ENCODE assay signal across 9 cellular contexts in genomic region chr15:90929709-90930019, GRCh38. TPM values are rescaled to one million over a fixed set of nuclear protein-coding genes. Genes with fewer than 3 reads are reported as not detected.
A peak's percentile ranks its signal among the peaks of the same experiment; 100 is the strongest.
DNase-seq lines count a peak whose midpoint lies in the region; ATAC-seq and TF ChIP-seq lines count a peak whose summit lies in the region.
"Had no signal": no experiment of that assay in that cellular context is flagged by ENCODE, and none has a peak within 500 bp of the region (broad histone marks: within the 10 kb centered on the region; RNA-seq: fewer than 3 reads in every experiment).

No MANE protein-coding gene starts in this region.

- peaks cover 35 to 53% of the 10 kb centered on the region in 2 donors for H3K4me1 Mint-ChIP-seq in natural killer cell treated with Interleukin-12 subunit alpha and Interleukin-12 subunit beta and Interleukin-15 and Interleukin-18, amount 100 ng/mL, for 72 hours (ENCODE audit: low read depth in 2 of 2)
- H3K4me1 Mint-ChIP-seq in progenitor cell of endocrine pancreas (ENCODE audit: low read depth): peaks cover 7% of the 10 kb centered on the region

- DNase-seq in choroid plexus epithelial cell (ENCODE audit: low read depth): no peak
- DNase-seq in natural killer cell treated with Interleukin-12 subunit alpha and Interleukin-12 subunit beta and Interleukin-15 and Interleukin-18, amount 100 ng/mL, for 72 hours (ENCODE audit: low spot score): no peak
- no peak for DNase-seq in progenitor cell of endocrine pancreas (ENCODE audit: low spot score, unreplicated experiment)
- no peak for DNase-seq in medulla oblongata (ENCODE audit: extremely low spot score)

- H4K20me1 ChIP-seq in BLaER1 treated with 17β-estradiol and CSF1 and Interleukin-3, amounts not matched to agents 10 nM and 100 nM: no peaks in the 10 kb centered on the region

- H3K4me3 Mint-ChIP-seq in natural killer cell treated with Interleukin-12 subunit alpha and Interleukin-12 subunit beta and Interleukin-15 and Interleukin-18, amount 100 ng/mL, for 72 hours: peak overlapping the region; percentile 96
- H3K4me3 Mint-ChIP-seq in progenitor cell of endocrine pancreas (ENCODE audit: low read depth): no peak overlapping the region

- peaks cover 49 to 59% (median 57%) of the 10 kb centered on the region in 10 experiments for H3K4me1 ChIP-seq in BLaER1 treated with 17β-estradiol and CSF1 and Interleukin-3, amounts not matched to agents 10 nM and 100 nM

- no peaks in the 10 kb centered on the region for H3K27me3 ChIP-seq in BLaER1 treated with 17β-estradiol and CSF1 and Interleukin-3, amounts not matched to agents 10 nM and 100 nM

- ATAC-seq in natural killer cell treated with Interleukin-12 subunit alpha and Interleukin-12 subunit beta and Interleukin-15 and Interleukin-18, amount 100 ng/mL, for 72 hours: no peak
- ATAC-seq in GM19324 (IDR thresholded peaks at IDR 0.05; ENCODE audit: low FRiP score, unreplicated experiment): no peak
- no peak for ATAC-seq in GM19397 (IDR thresholded peaks at IDR 0.05; ENCODE audit: unreplicated experiment)

- no peak for TF ChIP-seq CTCF in choroid plexus epithelial cell (conservative IDR thresholded peaks at IDR 0.05; ENCODE audit: low read depth, low read length)
- TF ChIP-seq CTCF in progenitor cell of endocrine pancreas (IDR thresholded peaks at IDR 0.05; ENCODE audit: unreplicated experiment): no peak

- no peaks in the 10 kb centered on the region for H3K36me3 Mint-ChIP-seq in natural killer cell treated with Interleukin-12 subunit alpha and Interleukin-12 subunit beta and Interleukin-15 and Interleukin-18, amount 100 ng/mL, for 72 hours
- H3K36me3 Mint-ChIP-seq in progenitor cell of endocrine pancreas (ENCODE audit: insufficient read depth): no peaks in the 10 kb centered on the region
- H3K36me3 Mint-ChIP-seq: brain had no signal

- peak overlapping the region; percentile 89 to 100 (median 96) for H3K4me2 ChIP-seq in BLaER1 treated with 17β-estradiol and CSF1 and Interleukin-3, amounts not matched to agents 10 nM and 100 nM

- peak overlapping the region; percentile 64 to 90 (median 80) for H3K4me3 ChIP-seq in BLaER1 treated with 17β-estradiol and CSF1 and Interleukin-3, amounts not matched to agents 10 nM and 100 nM
- peak overlapping the region; percentile 62 for H3K4me3 ChIP-seq in choroid plexus epithelial cell (ENCODE audit: low read depth, low read length)

- H3K36me3 ChIP-seq in BLaER1 treated with 17β-estradiol and CSF1 and Interleukin-3, amounts not matched to agents 10 nM and 100 nM: no peaks in the 10 kb centered on the region
- no peaks in the 10 kb centered on the region for H3K36me3 ChIP-seq in KOPT-K1 (ENCODE audit: insufficient read depth, low read length)

- peak overlapping the region; percentile 90 to 99 for H3K27ac Mint-ChIP-seq in natural killer cell treated with Interleukin-12 subunit alpha and Interleukin-12 subunit beta and Interleukin-15 and Interleukin-18, amount 100 ng/mL, for 72 hours
- H3K27ac Mint-ChIP-seq in progenitor cell of endocrine pancreas: no peak overlapping the region
- H3K27ac Mint-ChIP-seq: brain had no signal

- H3K9me3 Mint-ChIP-seq in natural killer cell treated with Interleukin-12 subunit alpha and Interleukin-12 subunit beta and Interleukin-15 and Interleukin-18, amount 100 ng/mL, for 72 hours: no peaks in the 10 kb centered on the region
- H3K9me3 Mint-ChIP-seq in progenitor cell of endocrine pancreas (ENCODE audit: low read depth): no peaks in the 10 kb centered on the region

- peak overlapping the region; percentile 79 to 93 (median 89) for H3K27ac ChIP-seq in BLaER1 treated with 17β-estradiol and CSF1 and Interleukin-3, amounts not matched to agents 10 nM and 100 nM
- peak overlapping the region; percentile 85 for H3K27ac ChIP-seq in KOPT-K1 (ENCODE audit: low read depth, low read length, poor library complexity, severe bottlenecking)

- peak overlapping the region; percentile 80 to 94 (median 86) for H3K9ac ChIP-seq in BLaER1 treated with 17β-estradiol and CSF1 and Interleukin-3, amounts not matched to agents 10 nM and 100 nM

- H3K9me3 ChIP-seq in BLaER1 treated with 17β-estradiol and CSF1 and Interleukin-3, amounts not matched to agents 10 nM and 100 nM (replicated peaks in 1 of 11): no peaks in the 10 kb centered on the region
- H3K9me3 ChIP-seq in KOPT-K1 (ENCODE audit: insufficient read depth, low read length, poor library complexity, severe bottlenecking): no peaks in the 10 kb centered on the region

- no peaks in the 10 kb centered on the region for H3K27me3 Mint-ChIP-seq in natural killer cell treated with Interleukin-12 subunit alpha and Interleukin-12 subunit beta and Interleukin-15 and Interleukin-18, amount 100 ng/mL, for 72 hours
- no peaks in the 10 kb centered on the region for H3K27me3 Mint-ChIP-seq in progenitor cell of endocrine pancreas
- H3K27me3 Mint-ChIP-seq: brain had no signal

RNA-seq across cellular contexts. Expression of gene HDDC3, which starts 2.7 kb away (rescaled TPM):
- 10 to 100 TPM; 23.4 to 30.5 TPM for total RNA-seq in natural killer cell treated with Interleukin-12 subunit alpha and Interleukin-12 subunit beta and Interleukin-15 and Interleukin-18, amount 100 ng/mL, for 72 hours
- total RNA-seq in progenitor cell of endocrine pancreas: 14.5 and 16.6 TPM in 2 replicates

RNA-seq across cellular contexts. Expression of gene UNC45A, which starts 5.4 kb away (rescaled TPM):
- total RNA-seq in natural killer cell treated with Interleukin-12 subunit alpha and Interleukin-12 subunit beta and Interleukin-15 and Interleukin-18, amount 100 ng/mL, for 72 hours: 10 to 100 TPM; 81.9 to 95.3 TPM
- total RNA-seq in progenitor cell of endocrine pancreas: 83.4 and 90.6 TPM in 2 replicates

RNA-seq across cellular contexts. Expression of gene RCCD1, which starts 25.0 kb away (rescaled TPM):
- total RNA-seq in natural killer cell treated with Interleukin-12 subunit alpha and Interleukin-12 subunit beta and Interleukin-15 and Interleukin-18, amount 100 ng/mL, for 72 hours: 10 to 100 TPM; 10.8 to 29.2 TPM
- total RNA-seq in progenitor cell of endocrine pancreas: 20.6 and 23.0 TPM in 2 replicates

RNA-seq across cellular contexts. Expression of gene MAN2A2, which starts 26.6 kb away (rescaled TPM):
- total RNA-seq in natural killer cell treated with Interleukin-12 subunit alpha and Interleukin-12 subunit beta and Interleukin-15 and Interleukin-18, amount 100 ng/mL, for 72 hours: 100 to 1,000 TPM; 172 to 244 TPM
- 111 and 117 TPM in 2 replicates for total RNA-seq in progenitor cell of endocrine pancreas

RNA-seq across cellular contexts. Expression of gene FES, which starts 45.4 kb away (rescaled TPM):
- total RNA-seq in natural killer cell treated with Interleukin-12 subunit alpha and Interleukin-12 subunit beta and Interleukin-15 and Interleukin-18, amount 100 ng/mL, for 72 hours: 100 to 1,000 TPM; 139 to 140 TPM
- total RNA-seq in progenitor cell of endocrine pancreas: 13.8 and 16.2 TPM in 2 replicates
